ENCODE assay signal across 27 cellular contexts in the genomic region with DNA sequence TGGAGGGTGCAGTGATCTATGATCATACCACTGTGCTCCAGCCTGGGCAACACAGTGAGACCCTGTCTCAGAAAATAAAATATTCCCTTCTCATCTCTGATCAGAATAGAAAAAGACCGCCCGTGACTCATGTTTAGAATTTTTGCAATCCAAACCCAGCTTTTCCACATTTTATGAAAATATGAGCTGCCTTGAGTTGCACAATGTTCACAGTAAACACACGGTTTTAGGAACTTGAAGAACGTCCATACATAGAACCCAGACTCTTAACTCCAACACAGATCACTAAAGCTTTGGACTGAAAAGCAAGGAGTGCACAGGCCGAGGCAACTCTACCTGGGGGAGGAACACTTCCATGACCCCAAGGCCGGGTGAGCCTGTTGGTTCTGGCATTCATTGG.
"Had no signal": no experiment of that assay in that cellular context is flagged by ENCODE, and none has a peak within 500 bp of the region (broad histone marks: within the 10 kb centered on the region; RNA-seq: fewer than 3 reads in every experiment).

No MANE protein-coding gene starts in this region.

- DNase-seq: cortex of kidney; dorsolateral prefrontal cortex; effector memory CD4-positive, alpha-beta T cell; foreskin keratinocyte; head of caudate nucleus; left colon; left ventricle myocardium superior; mesenchymal stem cell; midbrain; posterior cingulate gyrus; sigmoid colon; stimulated activated CD4-positive, alpha-beta T cell treated with anti-CD3 and anti-CD28 coated beads, Interleukin-2, amount 100 ng/mL, for 24 hours; stimulated activated CD4-positive, alpha-beta T cell treated with anti-CD3 and anti-CD28 coated beads, Interleukin-4, amount 100 ng/mL, for 4 hours; stimulated activated naive B cell treated with anti-CD40 and anti-IgM and Interleukin-4, amounts not matched to agents 10 μg/mL and 1 μg/mL and 100 μg/mL, for 72 hours; stomach; substantia nigra; uterus had no signal

- H3K4me3 Mint-ChIP-seq: nephron; stimulated activated naive B cell treated with anti-CD40 and anti-IgM and Interleukin-4, amounts not matched to agents 10 μg/mL and 1 μg/mL and 100 μg/mL, for 72 hours; type B pancreatic cell had no signal

- H3K9me3 ChIP-seq: esophagus muscularis mucosa, neutrophil, right atrium auricular region, sigmoid colon, stomach, thoracic aorta, uterus had no signal

- H3K4me1 Mint-ChIP-seq: stimulated activated naive B cell treated with anti-CD40 and anti-IgM and Interleukin-4, amounts not matched to agents 10 μg/mL and 1 μg/mL and 100 μg/mL, for 72 hours had no signal

- H3K27me3 Mint-ChIP-seq: stimulated activated naive B cell treated with anti-CD40 and anti-IgM and Interleukin-4, amounts not matched to agents 10 μg/mL and 1 μg/mL and 100 μg/mL, for 72 hours; type B pancreatic cell had no signal

- H3K27ac Mint-ChIP-seq: nephron; stimulated activated naive B cell treated with anti-CD40 and anti-IgM and Interleukin-4, amounts not matched to agents 10 μg/mL and 1 μg/mL and 100 μg/mL, for 72 hours; type B pancreatic cell had no signal

- H3K27me3 ChIP-seq: dorsolateral prefrontal cortex, esophagus muscularis mucosa, foreskin keratinocyte, hepatocyte, neutrophil, right atrium auricular region, sigmoid colon, stomach, uterus had no signal

- H3K27ac ChIP-seq: epithelial cell of prostate, esophagus muscularis mucosa, foreskin keratinocyte, hepatocyte, neutrophil, right atrium auricular region, skin epidermis, stomach, thoracic aorta, uterus had no signal

- H3K4me1 ChIP-seq: esophagus muscularis mucosa, foreskin keratinocyte, right atrium auricular region, stomach, uterus had no signal

- H3K4me2 ChIP-seq: hepatocyte had no signal

- ATAC-seq: foreskin keratinocyte; left colon; left ventricle myocardium superior; stimulated activated naive B cell treated with anti-CD40 and anti-IgM and Interleukin-4, amounts not matched to agents 10 μg/mL and 1 μg/mL and 100 μg/mL, for 72 hours had no signal

- H3K36me3 ChIP-seq: esophagus muscularis mucosa, neutrophil, right atrium auricular region, sigmoid colon, stomach, thoracic aorta, uterus had no signal

- H3K4me3 ChIP-seq: dorsolateral prefrontal cortex, esophagus muscularis mucosa, hepatocyte, lung, right atrium auricular region, sigmoid colon, skin epidermis, stomach, thoracic aorta, uterus had no signal

- H3K9me3 Mint-ChIP-seq: nephron; stimulated activated naive B cell treated with anti-CD40 and anti-IgM and Interleukin-4, amounts not matched to agents 10 μg/mL and 1 μg/mL and 100 μg/mL, for 72 hours; type B pancreatic cell had no signal

- H3K36me3 Mint-ChIP-seq: stimulated activated naive B cell treated with anti-CD40 and anti-IgM and Interleukin-4, amounts not matched to agents 10 μg/mL and 1 μg/mL and 100 μg/mL, for 72 hours had no signal

- H2AFZ ChIP-seq: hepatocyte had no signal
